Comparison of ENCODE assay signal across 8 cellular contexts in the genomic region with DNA sequence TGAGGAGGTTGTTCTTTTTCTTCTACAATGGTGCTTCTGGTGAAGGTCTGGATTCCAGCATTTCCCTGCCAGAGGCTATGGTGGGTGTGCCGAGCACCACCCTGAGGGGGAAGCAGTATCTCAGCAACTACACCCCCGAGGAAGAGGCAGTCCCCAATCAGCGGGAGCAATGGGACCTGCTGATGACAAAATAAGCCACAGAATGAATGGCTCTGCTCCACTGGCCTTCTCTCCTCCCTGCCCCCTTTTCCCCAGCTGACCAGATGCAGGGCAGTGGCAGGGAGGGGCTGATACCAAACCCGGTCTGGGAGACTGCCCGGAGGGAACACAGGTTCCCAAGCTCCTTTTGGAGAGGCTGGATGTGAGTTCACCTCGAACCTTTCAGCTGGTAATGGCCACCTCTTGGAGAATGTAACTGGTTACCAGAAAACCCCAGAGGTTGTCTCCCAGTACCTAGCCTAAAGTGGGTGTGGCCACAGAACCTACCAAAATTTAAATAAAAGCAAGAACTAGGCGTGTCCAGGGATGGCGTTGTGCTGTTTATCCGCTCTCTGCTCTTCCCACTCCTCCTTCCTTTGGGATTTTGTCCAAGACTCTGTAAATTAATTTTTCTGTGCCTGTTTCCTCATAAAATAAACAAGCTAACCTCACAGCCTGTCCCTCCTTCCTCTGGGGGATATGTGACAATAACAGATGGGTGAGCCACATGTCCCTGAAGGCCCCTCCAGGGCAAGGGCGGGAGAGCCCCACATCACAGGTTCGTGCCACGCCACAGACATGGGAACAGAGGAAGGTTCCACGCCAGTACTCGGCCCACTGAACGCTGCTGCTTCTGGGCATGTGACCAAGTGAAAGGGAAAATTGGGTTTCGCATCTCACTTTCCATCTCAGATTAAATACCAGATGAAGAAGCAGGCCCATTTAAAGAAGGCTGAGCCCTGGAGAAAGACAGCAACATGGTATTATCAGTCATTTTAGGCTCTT. TPM values are rescaled to one million over a fixed set of nuclear protein-coding genes. Genes with fewer than 3 reads are reported as not detected.
DNase-seq lines count a peak whose midpoint lies in the region; ATAC-seq and TF ChIP-seq lines count a peak whose summit lies in the region.

No MANE protein-coding gene starts in this region.

- POLR2A ChIA-PET in Panc1 (lab: Charles Lee) = no interaction called here

- CTCF ChIA-PET in Panc1 (lab: Charles Lee) = interaction anchor here (0.5 kb wide), 1 partner anchor 379 kb away, joined by 4 read pairs; no protein-coding TSS in a partner anchor

- H3K9me3 ChIP-seq in Panc1 (ENCODE audit: control insufficient read depth, insufficient read depth, low read depth, low read length) (no peaks in the 10 kb centered on the region), left lung (no peaks in the 10 kb centered on the region), HAP-1 (no peaks in the 10 kb centered on the region)
- H3K9me3 ChIP-seq in effector memory CD4-positive, alpha-beta T cell (ENCODE audit: control insufficient read depth, low read length) = no peaks in the 10 kb centered on the region

- intact Hi-C loops in Panc1 (cut with micrococcal nuclease; ENCODE audit: unreplicated experiment) = no loop called here
- intact Hi-C loops in left lung (cut with DNase I) = no loop called here

- in situ Hi-C loops in Panc1 (cut with HindIII; ENCODE audit: low pct_unique_long_range_greater_than_20kb, low sequenced_read_pairs) = no loop called here
- in situ Hi-C loops in HAP-1 (cut with MboI; ENCODE audit: low sequenced_read_pairs) = no loop called here

- TF ChIP-seq CTCF in Panc1 (IDR thresholded peaks at IDR 0.05) = no peak
- TF ChIP-seq CTCF in left lung (IDR thresholded peaks at IDR 0.05) = no peak

- DNase-seq in H4 (ENCODE audit: low spot score) = peak; percentile 73
- no peak for DNase-seq in Panc1 (ENCODE audit: low read depth, low spot score)
- DNase-seq in left lung = no peak
- no peak for DNase-seq in effector memory CD4-positive, alpha-beta T cell
- no peak for DNase-seq in globus pallidus (ENCODE audit: low spot score)
- DNase-seq in HAP-1 (ENCODE audit: low spot score in 2 of 2) = no peak
- no peak for DNase-seq in NCI-H2227 (lab: John Stamatoyannopoulos, UW; ENCODE audit: unreplicated experiment)

- no TSS peak for BruUV-seq in Panc1 (replicated peaks; lab: Mats Ljungman, UMichigan)

- no peaks in the 10 kb centered on the region for H3K36me3 ChIP-seq in Panc1 (ENCODE audit: control insufficient read depth, insufficient read depth, low read length)
- H3K36me3 ChIP-seq in left lung = peaks cover 0 to 19% of the 10 kb centered on the region in 2 donors
- peaks cover 6% of the 10 kb centered on the region for H3K36me3 ChIP-seq in effector memory CD4-positive, alpha-beta T cell (ENCODE audit: control insufficient read depth, insufficient read depth, low read length)
- no peaks in the 10 kb centered on the region; the same call in 1 of the 2 replicates for H3K36me3 ChIP-seq in HAP-1 (replicated peaks)

- peak; percentile 64 for ATAC-seq in GM18517 (IDR thresholded peaks at IDR 0.05; ENCODE audit: unreplicated experiment)
- no peak for ATAC-seq in Panc1
- ATAC-seq in left lung = peak; percentile 9

- H3K4me1 ChIP-seq in Panc1 (ENCODE audit: control insufficient read depth, insufficient read depth, low read length) = peaks cover 71% of the 10 kb centered on the region
- H3K4me1 ChIP-seq in left lung = peaks cover 45 to 90% of the 10 kb centered on the region in 2 donors
- peaks cover 20% of the 10 kb centered on the region for H3K4me1 ChIP-seq in effector memory CD4-positive, alpha-beta T cell (ENCODE audit: control insufficient read depth, insufficient read depth, low read length, poor library complexity, severe bottlenecking)
- H3K4me1 ChIP-seq in HAP-1 = no peaks in the 10 kb centered on the region; the same call in 1 of the 2 replicates

- H3K4me3 ChIP-seq in Panc1 (ENCODE audit: low read depth in 2 of 2, low read length in 2 of 2) = no peak overlapping the region
- H3K4me3 ChIP-seq in left lung = no peak overlapping the region
- no peak overlapping the region for H3K4me3 ChIP-seq in effector memory CD4-positive, alpha-beta T cell (ENCODE audit: insufficient read depth, low read depth, low read length, poor library complexity, severe bottlenecking)
- no peak overlapping the region for H3K4me3 ChIP-seq in HAP-1

- H3K27ac ChIP-seq in Panc1 (ENCODE audit: low read length) = peak overlapping the region; percentile 94
- H3K27ac ChIP-seq in left lung = peak overlapping the region; percentile 36 to 62
- H3K27ac ChIP-seq in effector memory CD4-positive, alpha-beta T cell (ENCODE audit: insufficient read depth, low read length, poor library complexity, severe bottlenecking) = no peak overlapping the region

- no peaks in the 10 kb centered on the region for H3K27me3 ChIP-seq in Panc1 (ENCODE audit: control insufficient read depth, insufficient read depth, low read length)
- no peaks in the 10 kb centered on the region for H3K27me3 ChIP-seq in left lung
- no peaks in the 10 kb centered on the region for H3K27me3 ChIP-seq in effector memory CD4-positive, alpha-beta T cell (replicated peaks; ENCODE audit: control insufficient read depth, insufficient read depth, low read length, poor library complexity, severe bottlenecking)
- H3K27me3 ChIP-seq in HAP-1 (ENCODE audit: low read depth) = no peaks in the 10 kb centered on the region

RNA-seq across cellular contexts. Expression of a gene that starts 35.1 kb away (rescaled TPM):
- not detected in 2 replicates for total RNA-seq in H4 (2014; rRNA removed; shearing (Covaris generic))
- total RNA-seq in Panc1 (2021; ENCODE audit: unreplicated experiment) (2.1 TPM), left lung (1 to 10 TPM; 2.2 to 4.8 TPM)
- polyA plus RNA-seq in Panc1 (2012; ENCODE audit: insufficient read length) = 1.6 TPM

RNA-seq across cellular contexts. Expression of a gene that starts 43.4 kb away (rescaled TPM):
- total RNA-seq in H4 (2014; rRNA removed; shearing (Covaris generic)) = 6.0 and 6.8 TPM in 2 replicates
- total RNA-seq in Panc1 (2021; ENCODE audit: unreplicated experiment) (43.2 TPM), left lung (10 to 100 TPM; 23.0 to 32.6 TPM)
- polyA plus RNA-seq in Panc1 (2012; ENCODE audit: insufficient read length) = 33.9 TPM
